Comparison of ENCODE assay signal across 18 cellular contexts in the genomic region with DNA sequence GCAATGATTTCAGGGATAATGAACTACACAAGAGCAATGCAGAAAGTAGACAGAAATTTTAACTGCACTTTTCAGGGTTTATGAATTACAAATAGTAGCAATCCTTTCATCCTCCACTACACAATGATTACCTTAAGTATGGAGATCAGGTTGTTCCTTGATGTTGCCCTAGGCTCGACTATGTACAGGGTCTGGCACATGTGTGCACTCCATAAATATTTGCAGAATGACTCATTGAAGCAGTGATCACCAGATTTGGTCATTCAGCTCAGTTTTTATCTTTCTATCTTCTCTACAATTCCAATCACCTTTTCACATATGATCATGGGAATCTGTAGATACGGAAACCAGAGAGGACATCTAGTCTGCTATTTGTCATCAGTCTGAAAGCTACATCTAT.
DNase-seq lines count a peak whose midpoint lies in the region; ATAC-seq, FAIRE-seq and TF ChIP-seq lines count a peak whose summit lies in the region.
"Had no signal": no experiment of that assay in that cellular context is flagged by ENCODE, and none has a peak within 500 bp of the region (broad histone marks: within the 10 kb centered on the region; RNA-seq: fewer than 3 reads in every experiment).

No MANE protein-coding gene starts in this region.

- no peak for TF ChIP-seq POLR2A in endothelial cell of umbilical vein (IDR thresholded peaks at IDR 0.05; ENCODE audit: low read depth, low read length)
- no peak for TF ChIP-seq POLR2A in right lobe of liver (IDR thresholded peaks at IDR 0.05)

- H4K20me1 ChIP-seq in endothelial cell of umbilical vein (replicated peaks; ENCODE audit: control insufficient read depth, extremely low read depth, insufficient read depth, low read length), result no peaks in the 10 kb centered on the region
- H4K20me1 ChIP-seq: BLaER1 had no signal

- H3K9me1 ChIP-seq in endothelial cell of umbilical vein (replicated peaks; ENCODE audit: control insufficient read depth, extremely low read depth, insufficient read depth, low read length), result no peaks in the 10 kb centered on the region

- intact Hi-C loops in endothelial cell of umbilical vein (cut with micrococcal nuclease), result no loop called here
- intact Hi-C loops in right lobe of liver (cut with DNase I), result no loop called here

- no peak for FAIRE-seq in endothelial cell of umbilical vein (lab: Jason Lieb, UNC)
- FAIRE-seq: kidney had no signal

- no peaks in the 10 kb centered on the region for H3K9me3 ChIP-seq in endothelial cell of umbilical vein (replicated peaks; ENCODE audit: control insufficient read depth, insufficient read depth, low read length)
- no peaks in the 10 kb centered on the region for H3K9me3 ChIP-seq in right lobe of liver

- no peaks in the 10 kb centered on the region for H3K36me3 ChIP-seq in endothelial cell of umbilical vein (ENCODE audit: control insufficient read depth in 2 of 2, extremely low read depth in 1 of 2, insufficient read depth in 2 of 2, low read length in 2 of 2)
- no peaks in the 10 kb centered on the region for H3K36me3 ChIP-seq in right lobe of liver
- H3K36me3 ChIP-seq in H7 (replicated peaks; ENCODE audit: control insufficient read depth, insufficient read depth, low read length), result no peaks in the 10 kb centered on the region
- H3K36me3 ChIP-seq: BLaER1, neural progenitor cell had no signal

- BruUV-seq in endothelial cell of umbilical vein (replicated peaks; lab: Mats Ljungman, UMichigan), result no TSS peak

- H3K27me3 ChIP-seq in endothelial cell of umbilical vein (ENCODE audit: control insufficient read depth in 2 of 2, insufficient read depth in 2 of 2, low read length in 2 of 2), result no peaks in the 10 kb centered on the region
- no peaks in the 10 kb centered on the region for H3K27me3 ChIP-seq in right lobe of liver
- no peaks in the 10 kb centered on the region for H3K27me3 ChIP-seq in H7 (ENCODE audit: control insufficient read depth, insufficient read depth, low read length)
- H3K27me3 ChIP-seq: neural progenitor cell had no signal

- 21% methylated on average over 2 of the region's 2 CpGs for WGBS in right lobe of liver (ENCODE audit: insufficient coverage, low coverage, low lambda C conversion rate, missing lambda C conversion rate)

- H3K79me2 ChIP-seq in endothelial cell of umbilical vein (ENCODE audit: control insufficient read depth, insufficient read depth, low read length), result no peaks in the 10 kb centered on the region

- H3K4me2 ChIP-seq in endothelial cell of umbilical vein (ENCODE audit: insufficient read depth, low read length), result no peak overlapping the region
- H3K4me2 ChIP-seq: BLaER1, neural progenitor cell had no signal

- peak; percentile 67 for DNase-seq in DMS53 (lab: John Stamatoyannopoulos, UW)
- DNase-seq in NCI-H226, result peak; percentile 21
- no peak for DNase-seq in endothelial cell of umbilical vein (ENCODE audit: low read depth, low spot score)
- no peak for DNase-seq in right lobe of liver
- DNase-seq in NCI-H1436 (lab: John Stamatoyannopoulos, UW), result no peak
- no peak for DNase-seq in NCI-H1436 treated with DMSO at 0.1 percent for 48 hours (lab: John Stamatoyannopoulos, UW)
- no peak for DNase-seq in H7
- DNase-seq: activated B cell treated with CpG ODN at 0.5 μM for 24 hours; activated CD8-positive, alpha-beta T cell treated with anti-CD3 and anti-CD28 coated beads, Interleukin-2, amount 10 ng/mL, durations not matched to agents 7 days and 5 days; activated naive CD8-positive, alpha-beta T cell treated with anti-CD3 and anti-CD28 coated beads for 36 hours; kidney; midbrain; NCI-H2029 treated with DMSO at 0.1 percent for 48 hours; SHP77 treated with DMSO at 0.1 percent for 48 hours; T-helper 17 cell had no signal

- CTCF ChIA-PET in endothelial cell of umbilical vein (lab: Charles Lee), result no interaction called here

- H3K27ac ChIP-seq in endothelial cell of umbilical vein (ENCODE audit: insufficient read depth, low read depth, low read length), result no peak overlapping the region
- no peak overlapping the region for H3K27ac ChIP-seq in right lobe of liver
- H3K27ac ChIP-seq: BLaER1, neural progenitor cell had no signal

- POLR2A ChIA-PET in endothelial cell of umbilical vein (lab: Charles Lee), result no interaction called here

- no peak for TF ChIP-seq CTCF in endothelial cell of umbilical vein (IDR thresholded peaks at IDR 0.05; ENCODE audit: extremely low read depth in 1 of 2, insufficient read depth in 1 of 2, low read depth in 1 of 2, low read length in 2 of 2)
- TF ChIP-seq CTCF in right lobe of liver (IDR thresholded peaks at IDR 0.05), result no peak

- H3K9ac ChIP-seq in endothelial cell of umbilical vein (replicated peaks; ENCODE audit: extremely low read depth, insufficient read depth, low read length), result no peak overlapping the region
- H3K9ac ChIP-seq: BLaER1, neural progenitor cell had no signal

- ATAC-seq in right lobe of liver (peak; percentile 53 to 87 (median 72)), GM19467 (IDR thresholded peaks at IDR 0.05; ENCODE audit: unreplicated experiment) (no peak)
- ATAC-seq: activated CD8-positive, alpha-beta T cell treated with anti-CD3 and anti-CD28 coated beads, Interleukin-2, amount 10 ng/mL, durations not matched to agents 7 days and 5 days; T-helper 17 cell had no signal

- H3K4me1 ChIP-seq in endothelial cell of umbilical vein (ENCODE audit: control insufficient read depth, extremely low read depth, insufficient read depth, low read length) (no peaks in the 10 kb centered on the region), right lobe of liver (no peaks in the 10 kb centered on the region)
- H3K4me1 ChIP-seq: BLaER1, neural progenitor cell had no signal

- H2AFZ ChIP-seq in endothelial cell of umbilical vein (ENCODE audit: low read depth, low read length), result no peak overlapping the region
- H2AFZ ChIP-seq: neural progenitor cell had no signal

- dilution Hi-C loops in endothelial cell of umbilical vein (cut with MboI; ENCODE audit: extremely low pct_ligation_motif_present, low sequenced_read_pairs), result no loop called here

- H3K4me3 ChIP-seq in endothelial cell of umbilical vein (replicated peaks in 1 of 3; ENCODE audit: insufficient read depth in 1 of 3, low read depth in 1 of 3, low read length in 3 of 3) (no peak overlapping the region), right lobe of liver (no peak overlapping the region), H7 (ENCODE audit: insufficient read depth, low read depth, low read length) (no peak overlapping the region)
- H3K4me3 ChIP-seq: BLaER1, neural progenitor cell had no signal

TF ChIP-seq in endothelial cell of umbilical vein, 7 proteins besides CTCF, POLR2A, EP300 and RAD21:
- TF ChIP-seq MYC (IDR thresholded peaks at IDR 0.05; ENCODE audit: low read depth, low read length) (no peak), FOS (IDR thresholded peaks at IDR 0.05; ENCODE audit: borderline replicate concordance, insufficient read depth, low read length) (peak; percentile 9), JUN (IDR thresholded peaks at IDR 0.05; ENCODE audit: borderline replicate concordance, insufficient read depth, insufficient read length, low read depth) (peak; percentile 22)

Comparison
In these comparisons a context has a peak if more than half of its experiments do, and no peak if none do; other contexts are left out.
1. DNase-seq: peak in DMS53 (single experiment) and NCI-H226 (single experiment); none in endothelial cell of umbilical vein (single experiment), right lobe of liver (0 of 3), NCI-H1436 (single experiment), NCI-H1436 treated with DMSO at 0.1 percent for 48 hours (single experiment) and H7 (single experiment).